In the genomic region with DNA sequence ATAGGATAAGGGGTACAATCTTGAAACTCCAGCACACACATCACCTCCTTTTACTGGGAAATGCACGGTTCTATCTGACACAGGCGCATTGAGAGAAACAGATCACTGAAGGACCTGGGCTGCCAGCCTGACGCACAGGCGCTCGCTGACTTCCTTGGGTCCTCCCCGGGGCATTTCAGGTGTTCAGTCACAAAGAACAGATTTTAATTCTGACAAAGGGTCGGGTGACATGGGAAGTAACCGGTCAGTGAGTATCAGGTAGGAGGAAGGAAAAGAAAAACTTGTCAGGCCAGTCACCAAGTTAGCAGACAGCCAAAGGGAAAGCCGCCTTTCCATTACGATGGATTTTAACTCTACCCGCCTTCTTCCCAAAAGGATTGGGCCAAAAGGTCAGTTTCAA, we compare ENCODE assay signal across 11 cellular contexts.
"Had no signal": no experiment of that assay in that cellular context is flagged by ENCODE, and none has a peak within 500 bp of the region (broad histone marks: within the 10 kb centered on the region; RNA-seq: fewer than 3 reads in every experiment).

No MANE protein-coding gene starts in this region.

- H3K27ac ChIP-seq: esophagus muscularis mucosa had no signal

- DNase-seq: activated CD4-positive, alpha-beta memory T cell treated with anti-CD3 and anti-CD28 coated beads for 36 hours; activated CD4-positive, alpha-beta T cell treated with anti-CD3 and anti-CD28 coated beads for 1 hour; activated gamma-delta T cell; activated T-cell treated with anti-CD3 and anti-CD28 coated beads, Interleukin-2, amount 50 U/mL, for 48 hours; anterior cingulate cortex; glutamatergic neuron; left ventricle myocardium superior; stimulated activated naive CD4-positive, alpha-beta T cell treated with Interleukin-2 at 50 U/mL for 16 hours; T-helper 2 cell had no signal

- H3K36me3 ChIP-seq: esophagus muscularis mucosa had no signal

- H3K27me3 ChIP-seq: esophagus muscularis mucosa had no signal

- ATAC-seq: sciatic nerve had no signal

- H3K9me3 ChIP-seq: esophagus muscularis mucosa had no signal

- H3K4me3 ChIP-seq: esophagus muscularis mucosa had no signal
